Comparison of ENCODE assay signal across 8 cellular contexts in the genomic region with DNA sequence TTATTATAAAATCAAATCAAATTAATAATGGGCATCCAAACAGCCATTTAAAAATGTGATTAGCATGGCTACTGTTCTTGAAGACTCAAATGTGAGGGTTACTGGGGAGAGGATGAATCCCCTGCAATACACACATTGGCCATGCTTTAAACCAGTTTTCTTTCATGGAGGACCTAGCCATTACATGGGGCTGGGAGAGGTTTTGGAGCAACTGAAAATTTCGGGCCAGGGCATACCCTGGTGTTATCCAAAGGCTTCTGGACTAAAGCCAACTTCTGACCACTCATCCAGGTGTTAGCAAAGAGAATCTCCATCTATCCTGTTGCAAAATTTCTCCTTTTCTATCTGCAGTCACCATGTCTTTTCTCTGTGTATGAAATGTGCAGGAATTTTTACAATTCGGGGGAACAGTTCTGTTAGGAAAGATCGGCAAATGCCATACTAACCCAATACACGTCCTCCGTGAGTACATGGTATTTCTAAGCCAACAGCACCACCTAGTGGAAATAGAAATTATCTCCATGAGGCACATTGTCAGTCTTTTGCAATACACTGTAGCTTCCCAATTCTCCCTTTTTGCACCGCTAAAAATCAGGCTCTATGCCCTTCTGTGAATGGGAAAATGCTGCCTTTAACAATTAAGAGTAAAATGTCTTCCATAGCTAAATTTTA. TPM values are rescaled to one million over a fixed set of nuclear protein-coding genes. Genes with fewer than 3 reads are reported as not detected.
A peak's percentile ranks its signal among the peaks of the same experiment; 100 is the strongest.
DNase-seq lines count a peak whose midpoint lies in the region; ATAC-seq and TF ChIP-seq lines count a peak whose summit lies in the region.

No MANE protein-coding gene starts in this region.

- no peaks in the 10 kb centered on the region for H3K79me2 ChIP-seq in KMS-11 (ENCODE audit: insufficient read depth, low read depth)

- no peaks in the 10 kb centered on the region for H4K20me1 ChIP-seq in KMS-11 (ENCODE audit: insufficient read depth)

- ATAC-seq in GM18867 (IDR thresholded peaks at IDR 0.05; ENCODE audit: unreplicated experiment) = no peak
- ATAC-seq in GM21390 (IDR thresholded peaks at IDR 0.05; ENCODE audit: unreplicated experiment) = no peak

- H3K36me3 ChIP-seq in KMS-11 (ENCODE audit: insufficient read depth) = no peaks in the 10 kb centered on the region

- H2AFZ ChIP-seq in KMS-11 (ENCODE audit: low read depth) = no peak overlapping the region

- no peak overlapping the region for H3K4me3 ChIP-seq in KMS-11 (IDR thresholded peaks at IDR 0.05; ENCODE audit: insufficient read depth, low read depth, low read length)
- H3K4me3 ChIP-seq in fibroblast of the aortic adventitia (ENCODE audit: low read depth, low read length) = no peak overlapping the region

- H3K9ac ChIP-seq in KMS-11 = no peak overlapping the region

- H3K27ac ChIP-seq in KMS-11 = no peak overlapping the region

- TF ChIP-seq CTCF in KMS-11 (conservative IDR thresholded peaks at IDR 0.05; ENCODE audit: low read depth, low read length) (peak; percentile 89), fibroblast of the aortic adventitia (IDR thresholded peaks at IDR 0.05; ENCODE audit: insufficient read depth, low read length) (peak; percentile 40)

- no peaks in the 10 kb centered on the region for H3K4me1 ChIP-seq in KMS-11 (ENCODE audit: low read depth, poor library complexity, severe bottlenecking)

- H3K4me2 ChIP-seq in KMS-11 = no peak overlapping the region

- H3K27me3 ChIP-seq in KMS-11 (ENCODE audit: insufficient read depth, low read depth) = no peaks in the 10 kb centered on the region

- peak; percentile 9 to 25 for DNase-seq in activated CD4-positive, alpha-beta T cell treated with anti-CD3 and anti-CD28 coated beads for 4 hours
- no peak for DNase-seq in activated CD4-positive, alpha-beta T cell treated with anti-CD3 and anti-CD28 coated beads, Interleukin-2, amount 50 U/mL, for 48 hours
- peak; percentile 56 for DNase-seq in SKM-1 (lab: John Stamatoyannopoulos, UW; ENCODE audit: unreplicated experiment)
- DNase-seq in fibroblast of the aortic adventitia (ENCODE audit: low read depth) = peak; percentile 68
- DNase-seq in pulmonary artery endothelial cell (ENCODE audit: low read depth, low spot score) = peak; percentile 8

RNA-seq across cellular contexts. Expression of a gene that starts 47.0 kb away (rescaled TPM):
- 2.9 and 5.6 TPM in 2 replicates for total RNA-seq in fibroblast of the aortic adventitia (ENCODE audit: low replicate concordance)
- total RNA-seq in pulmonary artery endothelial cell = 1.7 and 2.9 TPM in 2 replicates

RNA-seq across cellular contexts. Expression of a gene that starts 56.0 kb away (rescaled TPM):
- total RNA-seq in fibroblast of the aortic adventitia (ENCODE audit: low replicate concordance) (14.6 and 20.4 TPM in 2 replicates), pulmonary artery endothelial cell (6.3 and 13.6 TPM in 2 replicates)

Comparison
In these comparisons a context has a peak if more than half of its experiments do, and no peak if none do; other contexts are left out.
1. DNase-seq: peak in activated CD4-positive, alpha-beta T cell treated with anti-CD3 and anti-CD28 coated beads for 4 hours (2 of 2), SKM-1 (single experiment), fibroblast of the aortic adventitia (single experiment) and pulmonary artery endothelial cell (single experiment); none in activated CD4-positive, alpha-beta T cell treated with anti-CD3 and anti-CD28 coated beads, Interleukin-2, amount 50 U/mL, for 48 hours (0 of 2).